8 cellular contexts compared by ENCODE assay signal in the genomic region with DNA sequence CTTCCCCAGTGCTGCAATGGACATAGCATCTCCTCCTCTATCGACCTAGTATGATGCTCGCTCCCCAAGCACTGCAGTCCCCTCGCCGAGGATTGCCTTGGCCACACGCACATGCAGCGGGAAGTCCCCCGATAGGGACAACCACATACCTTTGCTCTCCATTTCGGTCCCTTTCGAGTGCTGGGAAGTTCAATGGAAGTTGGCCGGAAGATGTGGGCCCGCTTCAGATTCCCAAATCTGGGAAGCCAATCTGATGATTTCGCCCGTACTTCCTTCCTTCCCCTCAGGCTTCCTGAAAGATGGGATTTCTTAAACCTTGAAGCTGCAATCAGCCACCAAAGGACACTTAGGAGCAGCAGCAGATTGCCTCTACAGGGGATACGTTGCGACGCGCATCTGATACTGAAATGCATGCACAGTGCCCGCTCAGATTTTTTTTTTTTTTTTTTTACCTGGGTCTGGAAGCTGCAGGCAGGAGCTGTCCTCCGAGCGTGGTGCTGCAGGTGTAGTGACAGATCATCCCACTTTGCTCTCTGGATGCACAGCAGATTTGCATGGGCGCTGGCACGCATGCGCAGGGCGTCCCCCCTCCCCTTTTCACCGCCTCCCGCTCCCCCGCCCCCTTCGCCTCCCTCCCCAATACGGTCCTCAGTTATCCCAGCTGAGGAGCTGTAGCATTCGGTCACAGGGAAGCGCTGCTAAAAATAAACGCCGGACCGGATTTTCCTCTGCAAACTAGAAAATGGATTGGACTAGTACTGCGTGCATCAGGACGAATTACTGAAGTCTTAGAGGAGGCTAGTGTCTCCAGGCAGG. TPM values are rescaled to one million over a fixed set of nuclear protein-coding genes. Genes with fewer than 3 reads are reported as not detected.
A peak's percentile ranks its signal among the peaks of the same experiment; 100 is the strongest.
DNase-seq lines count a peak whose midpoint lies in the region; ATAC-seq and TF ChIP-seq lines count a peak whose summit lies in the region.

TSS of gene FGF12 (minus strand) at position 510 of the 816 bp plus-strand sequence.

- H3K4me1 ChIP-seq in adrenal gland (replicated peaks in 1 of 2), result no peaks in the 10 kb centered on the region
- no peaks in the 10 kb centered on the region for H3K4me1 ChIP-seq in psoas muscle

- TF ChIP-seq POLR2A in adrenal gland (IDR thresholded peaks at IDR 0.05), result no peak

- H3K4me3 ChIP-seq in adrenal gland (peak within 1 kb of the TSS in 1 of 4 donors; percentile 31), psoas muscle (peak within 1 kb of the TSS; percentile 33)

- H3K4me3 Mint-ChIP-seq in stimulated activated memory B cell treated with anti-CD40 and anti-IgM and Interleukin-4, amounts not matched to agents 10 μg/mL and 1 μg/mL and 100 μg/mL, for 72 hours, result no peak within 1 kb of the TSS

- H3K27me3 ChIP-seq in adrenal gland (peaks cover 7% of the 10 kb centered on the region), psoas muscle (ENCODE audit: insufficient read depth in 3 of 3, low read length in 2 of 3) (no peaks in the 10 kb centered on the region)

- TF ChIP-seq CTCF in adrenal gland (IDR thresholded peaks at IDR 0.05), result no peak
- no peak for TF ChIP-seq CTCF in psoas muscle (IDR thresholded peaks at IDR 0.05)

- DNase-seq in G401 (ENCODE audit: low spot score) (peak; percentile 98), NCI-H2029 (lab: John Stamatoyannopoulos, UW) (peak; percentile 65), adrenal gland (peak; percentile 17 to 64 (median 28)), hepatic stellate cell (ENCODE audit: low spot score) (peak; percentile 7), psoas muscle (peak; percentile 37 to 65), activated gamma-delta T cell treated with Interleukin-2 at 50 U/mL for 16 hours (no peak), SKM-1 treated with dmso at 0.1 percent for 144 hours (lab: John Stamatoyannopoulos, UW; ENCODE audit: unreplicated experiment) (no peak)

- WGBS in adrenal gland, 4 donors, result 3 to 5% (median 3%) methylated on average over 27 to 36 of the region's 36 CpGs
- WGBS in psoas muscle, 3 donors, result 1% methylated on average over 36 of the region's 36 CpGs

- peaks cover 3% of the 10 kb centered on the region for H3K9me3 Mint-ChIP-seq in stimulated activated memory B cell treated with anti-CD40 and anti-IgM and Interleukin-4, amounts not matched to agents 10 μg/mL and 1 μg/mL and 100 μg/mL, for 72 hours

- H3K4me1 Mint-ChIP-seq in stimulated activated memory B cell treated with anti-CD40 and anti-IgM and Interleukin-4, amounts not matched to agents 10 μg/mL and 1 μg/mL and 100 μg/mL, for 72 hours, result no peaks in the 10 kb centered on the region

- intact Hi-C loops in adrenal gland (cut with DNase I), result no loop called here
- intact Hi-C loops in psoas muscle (cut with DNase I), result no loop called here

- peaks cover 49% of the 10 kb centered on the region for H3K27me3 Mint-ChIP-seq in stimulated activated memory B cell treated with anti-CD40 and anti-IgM and Interleukin-4, amounts not matched to agents 10 μg/mL and 1 μg/mL and 100 μg/mL, for 72 hours

- no peaks in the 10 kb centered on the region for H3K36me3 Mint-ChIP-seq in stimulated activated memory B cell treated with anti-CD40 and anti-IgM and Interleukin-4, amounts not matched to agents 10 μg/mL and 1 μg/mL and 100 μg/mL, for 72 hours

- H3K36me3 ChIP-seq in adrenal gland (replicated peaks in 1 of 2) (no peaks in the 10 kb centered on the region), psoas muscle (ENCODE audit: insufficient read depth in 1 of 2, low read depth in 1 of 2) (no peaks in the 10 kb centered on the region)

- H3K27ac Mint-ChIP-seq in stimulated activated memory B cell treated with anti-CD40 and anti-IgM and Interleukin-4, amounts not matched to agents 10 μg/mL and 1 μg/mL and 100 μg/mL, for 72 hours, result no peak within 1 kb of the TSS

- H3K9me3 ChIP-seq in adrenal gland (replicated peaks in 1 of 3) (no peaks in the 10 kb centered on the region), psoas muscle (no peaks in the 10 kb centered on the region)

- H3K27ac ChIP-seq in adrenal gland (no peak within 1 kb of the TSS), psoas muscle (no peak within 1 kb of the TSS)

- in situ Hi-C loops in G401 (cut with HindIII; ENCODE audit: low sequenced_read_pairs), result no loop called here

- ATAC-seq in psoas muscle, result peak in 1 of 4 donors; percentile 44
- no peak for ATAC-seq in stimulated activated memory B cell treated with anti-CD40 and anti-IgM and Interleukin-4, amounts not matched to agents 10 μg/mL and 1 μg/mL and 100 μg/mL, for 72 hours

RNA-seq across cellular contexts. Expression of gene FGF12, which starts in this region (rescaled TPM):
- total RNA-seq in G401 (2014; rRNA removed; shearing (Covaris generic)), result not detected in 2 replicates
- 100 to 1,000 TPM in 3 of 8 donors, 10 to 100 TPM in 5; 23.3 to 119 (median 81.3) TPM for total RNA-seq in adrenal gland
- 100 to 1,000 TPM in 2 of 3 donors, 10 to 100 TPM in 1; 42.4 to 286 (median 126) TPM for polyA plus RNA-seq in adrenal gland
- total RNA-seq in psoas muscle, result under 1 TPM; 0.29 to 0.81 (median 0.74) TPM
- under 1 TPM; 0.25 to 0.87 (median 0.67) TPM for polyA plus RNA-seq in psoas muscle

Comparison
In these comparisons a context has a peak if more than half of its experiments do, and no peak if none do; other contexts are left out.
1. RNA of gene FGF12 (total RNA-seq): 23.3 to 119 TPM in adrenal gland; 0.29 to 0.81 TPM in psoas muscle and not detected in G401; every median in the first group is over 10 times any median in the second.
2. RNA of gene FGF12 (polyA plus RNA-seq): 42.4 to 286 TPM in adrenal gland; 0.25 to 0.87 TPM in psoas muscle; every median in the first group is over 10 times any median in the second.
3. Peak in DNase-seq in G401; RNA of the gene not detected or under 1 TPM.
4. Peak in DNase-seq and H3K4me3 ChIP-seq in psoas muscle; RNA of the gene not detected or under 1 TPM.
5. DNase-seq: peak in NCI-H2029 (single experiment), adrenal gland (7 of 7) and hepatic stellate cell (single experiment); none in activated gamma-delta T cell treated with Interleukin-2 at 50 U/mL for 16 hours (single experiment) and SKM-1 treated with dmso at 0.1 percent for 144 hours (single experiment).